Comparison of ENCODE assay signal across 8 cellular contexts in the genomic region with DNA sequence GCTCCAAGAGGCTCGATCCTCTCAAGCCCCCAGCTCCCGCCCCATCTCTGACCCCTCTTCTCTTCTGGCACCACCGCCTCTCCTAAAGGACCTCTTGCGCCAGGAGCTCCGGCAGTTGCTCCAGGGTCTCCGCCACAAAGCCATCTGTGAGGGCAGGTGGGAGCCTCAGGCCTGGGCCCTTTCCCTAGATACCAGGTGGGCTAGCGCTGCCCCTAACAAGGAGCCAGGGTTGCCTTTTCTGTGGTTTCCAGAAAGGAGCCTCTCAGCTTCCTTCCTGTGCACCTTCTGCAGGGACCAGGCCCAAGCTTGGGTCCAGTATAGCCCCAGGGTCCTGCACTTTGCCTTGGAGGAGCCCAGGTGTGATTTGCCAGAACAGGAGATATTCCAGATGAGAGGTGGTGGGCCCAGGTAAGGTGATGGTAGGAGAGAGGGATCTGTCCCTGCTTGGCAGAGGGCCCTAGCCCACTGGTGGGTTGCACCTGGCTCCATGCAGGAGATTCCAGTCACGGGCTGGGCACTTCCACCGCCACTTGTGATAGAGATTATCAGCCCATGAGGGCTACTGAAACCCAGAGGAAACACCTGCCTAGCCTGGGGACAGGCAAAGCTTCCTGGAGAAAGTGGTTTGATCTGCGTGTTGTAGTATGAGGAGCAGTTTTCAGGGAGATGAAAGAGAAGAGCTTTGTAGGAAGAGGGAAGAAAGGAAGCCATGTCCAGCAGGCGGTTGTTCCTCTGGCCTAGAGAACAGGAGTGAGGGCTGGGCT. TPM values are rescaled to one million over a fixed set of nuclear protein-coding genes. Genes with fewer than 3 reads are reported as not detected.
DNase-seq lines count a peak whose midpoint lies in the region; ATAC-seq and TF ChIP-seq lines count a peak whose summit lies in the region.

No MANE protein-coding gene starts in this region.

- ATAC-seq in HG03571 (IDR thresholded peaks at IDR 0.05; ENCODE audit: unreplicated experiment) (no peak), HG03097 (IDR thresholded peaks at IDR 0.05; ENCODE audit: low FRiP score, unreplicated experiment) (no peak)

- H3K9me3 ChIP-seq in A673 (ENCODE audit: low read depth, low read length, poor library complexity, severe bottlenecking) (no peaks in the 10 kb centered on the region), HUES6 (ENCODE audit: control insufficient read depth, insufficient read depth, low read depth, low read length) (no peaks in the 10 kb centered on the region), breast epithelium (no peaks in the 10 kb centered on the region), mucosa of rectum (ENCODE audit: control insufficient read depth in 2 of 2, low read length in 2 of 2) (no peaks in the 10 kb centered on the region)

- no peaks in the 10 kb centered on the region for H3K36me3 ChIP-seq in A673 (ENCODE audit: insufficient read depth, low read length, poor library complexity, severe bottlenecking)
- peaks cover under 1% of the 10 kb centered on the region; the same call in 1 of the 2 replicates for H3K36me3 ChIP-seq in HUES6 (ENCODE audit: control insufficient read depth, insufficient read depth, low read length)
- no peaks in the 10 kb centered on the region for H3K36me3 ChIP-seq in breast epithelium
- H3K36me3 ChIP-seq in mucosa of rectum (ENCODE audit: control insufficient read depth in 2 of 2, insufficient read depth in 2 of 2, low read length in 2 of 2) = no peaks in the 10 kb centered on the region

- BruUV-seq in A673 (replicated peaks; lab: Mats Ljungman, UMichigan) = no TSS peak

- DNase-seq in A673 (ENCODE audit: low spot score) = no peak
- DNase-seq in breast epithelium (ENCODE audit: low spot score in 2 of 2) = no peak
- DNase-seq in GM20000 (ENCODE audit: low spot score) = no peak
- DNase-seq in G401 (ENCODE audit: low spot score) = no peak

- H3K27me3 ChIP-seq in A673 (replicated peaks; ENCODE audit: insufficient read depth, low read depth, low read length, poor library complexity) = no peaks in the 10 kb centered on the region
- no peaks in the 10 kb centered on the region for H3K27me3 ChIP-seq in HUES6 (ENCODE audit: control insufficient read depth, insufficient read depth, low read length)
- no peaks in the 10 kb centered on the region for H3K27me3 ChIP-seq in breast epithelium
- no peaks in the 10 kb centered on the region for H3K27me3 ChIP-seq in mucosa of rectum (ENCODE audit: control insufficient read depth in 2 of 2, insufficient read depth in 2 of 2, low read length in 2 of 2)

- POLR2A ChIA-PET in A673 (lab: Charles Lee; ENCODE audit: low non-redundant PET) = interaction anchor here (0.7 kb wide), 1 partner anchor 702 kb away, joined by 3 read pairs; no protein-coding TSS in a partner anchor

- intact Hi-C loops in A673 (cut with micrococcal nuclease; ENCODE audit: unreplicated experiment) = no loop called here
- intact Hi-C loops in breast epithelium (cut with DNase I; ENCODE audit: low total_unique reads) = no loop called here

- H3K27ac ChIP-seq in A673 (ENCODE audit: low read depth, low read length, poor library complexity, severe bottlenecking) (peak overlapping the region; percentile 65), HUES6 (ENCODE audit: low read depth, low read length) (no peak overlapping the region), breast epithelium (peak overlapping the region; percentile 91), mucosa of rectum (ENCODE audit: low read depth in 2 of 2, low read length in 2 of 2) (peak overlapping the region; percentile 90 to 96)

- H3K4me1 ChIP-seq in A673 (ENCODE audit: insufficient read depth, low read length, poor library complexity, severe bottlenecking) (peaks cover 19% of the 10 kb centered on the region), HUES6 (ENCODE audit: control insufficient read depth, insufficient read depth, low read length) (peaks cover 24% of the 10 kb centered on the region), breast epithelium (peaks cover 0 to 5% of the 10 kb centered on the region in 2 donors), mucosa of rectum (ENCODE audit: control insufficient read depth in 2 of 2, insufficient read depth in 2 of 2, low read length in 2 of 2) (peaks cover 14 to 23% of the 10 kb centered on the region in 2 donors)

- peak overlapping the region; percentile 66 for H3K9ac ChIP-seq in HUES6 (ENCODE audit: low read length)
- H3K9ac ChIP-seq in mucosa of rectum (ENCODE audit: low read depth in 1 of 2, low read length in 2 of 2) = peak overlapping the region; percentile 54 to 67

- in situ Hi-C loops in G401 (cut with HindIII; ENCODE audit: low sequenced_read_pairs) = no loop called here

- CTCF ChIA-PET in A673 (lab: Charles Lee) = interaction anchor here (0.6 to 1.8 kb wide), 2 partner anchors 55 to 511 kb away, joined by 3 to 13 read pairs; no protein-coding TSS in a partner anchor

- TF ChIP-seq CTCF in A673 (conservative IDR thresholded peaks at IDR 0.05; ENCODE audit: low read depth, low read length) = no peak
- TF ChIP-seq CTCF in breast epithelium (IDR thresholded peaks at IDR 0.05) = no peak
- TF ChIP-seq CTCF in GM20000 (IDR thresholded peaks at IDR 0.05; ENCODE audit: extremely low read depth, missing control alignments) = no peak

- H3K4me3 ChIP-seq in A673 (ENCODE audit: low read depth, low read length, poor library complexity, severe bottlenecking) (peak overlapping the region; percentile 72), HUES6 (ENCODE audit: low read depth, low read length) (peak overlapping the region; percentile 85), breast epithelium (peak overlapping the region; percentile 65 to 73 (median 71)), mucosa of rectum (ENCODE audit: low read length in 2 of 2) (peak overlapping the region; percentile 71 to 78)

- no peak for TF ChIP-seq POLR2A in breast epithelium (IDR thresholded peaks at IDR 0.05)

RNA-seq across cellular contexts. Expression of a gene that starts 1.0 kb away (rescaled TPM):
- total RNA-seq in A673 (2021) = 5.6 and 7.9 TPM in 2 replicates
- total RNA-seq in breast epithelium = 10 to 100 TPM in 2 of 3 donors, 1 to 10 TPM in 1; 5.4 to 12.5 (median 12.3) TPM
- 2.2 and 8.1 TPM in 2 replicates for total RNA-seq in G401 (2014; rRNA removed; shearing (Covaris generic))

RNA-seq across cellular contexts. Expression of a gene that starts 13.4 kb away (rescaled TPM):
- total RNA-seq in A673 (2021) = 71.5 and 76.4 TPM in 2 replicates
- 10 to 100 TPM; 19.8 to 49.9 (median 37.0) TPM for total RNA-seq in breast epithelium
- total RNA-seq in G401 (2014; rRNA removed; shearing (Covaris generic)) = 38.9 and 56.4 TPM in 2 replicates

RNA-seq across cellular contexts. Expression of a gene that starts 17.7 kb away (rescaled TPM):
- total RNA-seq in A673 (2021) (153 and 181 TPM in 2 replicates), breast epithelium (100 to 1,000 TPM; 131 to 156 (median 155) TPM)
- 133 and 183 TPM in 2 replicates for total RNA-seq in G401 (2014; rRNA removed; shearing (Covaris generic))

RNA-seq across cellular contexts. Expression of a gene that starts 22.6 kb away (rescaled TPM):
- 44.8 and 52.8 TPM in 2 replicates for total RNA-seq in A673 (2021)
- 10 to 100 TPM; 16.2 to 22.0 (median 18.3) TPM for total RNA-seq in breast epithelium
- 43.0 and 47.6 TPM in 2 replicates for total RNA-seq in G401 (2014; rRNA removed; shearing (Covaris generic))

RNA-seq across cellular contexts. Expression of a gene that starts 38.8 kb away (rescaled TPM):
- total RNA-seq in A673 (2021) (31.4 and 40.8 TPM in 2 replicates), breast epithelium (1 to 10 TPM in 2 of 3 donors, under 1 TPM in 1; 0.32 to 5.1 (median 3.9) TPM)
- total RNA-seq in G401 (2014; rRNA removed; shearing (Covaris generic)) = 0.55 and 1.7 TPM in 2 replicates
